22 cellular contexts compared by ENCODE assay signal in the genomic region with DNA sequence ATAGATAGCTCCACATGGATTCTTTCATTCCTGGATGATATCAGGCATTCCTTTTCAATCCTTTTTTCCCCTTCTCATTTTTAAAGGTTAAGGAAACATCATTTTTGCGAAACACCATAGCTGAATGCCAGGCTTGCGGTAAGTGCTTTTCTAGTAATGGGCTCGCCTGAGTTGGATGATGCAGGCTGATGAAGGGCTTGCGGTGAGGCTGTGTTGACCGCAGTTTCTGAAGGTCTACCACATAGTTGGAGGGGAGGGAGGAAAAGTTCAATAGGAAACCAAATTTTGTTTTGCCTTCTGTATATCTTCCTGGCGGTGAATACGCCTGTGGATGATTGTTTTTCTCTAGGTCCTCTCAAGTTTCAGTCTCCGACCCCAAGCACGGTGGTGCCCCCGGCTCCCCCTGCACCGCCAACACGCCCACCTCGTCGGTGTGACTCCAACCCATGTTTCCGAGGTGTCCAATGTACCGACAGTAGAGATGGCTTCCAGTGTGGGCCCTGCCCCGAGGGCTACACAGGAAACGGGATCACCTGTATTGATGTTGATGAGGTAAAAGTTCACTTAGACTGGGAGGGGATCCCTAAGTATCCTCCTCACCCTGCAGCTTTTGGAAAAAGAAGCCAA. TPM values are rescaled to one million over a fixed set of nuclear protein-coding genes. Genes with fewer than 3 reads are reported as not detected.
DNase-seq lines count a peak whose midpoint lies in the region; ATAC-seq and TF ChIP-seq lines count a peak whose summit lies in the region.
"Had no signal": no experiment of that assay in that cellular context is flagged by ENCODE, and none has a peak within 500 bp of the region (broad histone marks: within the 10 kb centered on the region; RNA-seq: fewer than 3 reads in every experiment).

No MANE protein-coding gene starts in this region.

- H3K79me1 ChIP-seq in neuronal stem cell (ENCODE audit: low read depth, low read length): no peaks in the 10 kb centered on the region

- H3K4me3 ChIP-seq in AG09309 (ENCODE audit: control insufficient read depth, low read depth, low read length) (peak overlapping the region; percentile 28), neuronal stem cell (ENCODE audit: low read length in 2 of 2) (no peak overlapping the region)
- H3K4me3 ChIP-seq in Jurkat, Clone E6-1 (ENCODE audit: low read length): no peak overlapping the region
- H3K4me3 ChIP-seq: BLaER1, GM12878, K562, SJSA1 had no signal

- H3K27me3 ChIP-seq in neuronal stem cell (ENCODE audit: control insufficient read depth in 3 of 3, insufficient read depth in 3 of 3, low read depth in 1 of 3, low read length in 3 of 3): no peaks in the 10 kb centered on the region
- H3K27me3 ChIP-seq: BLaER1, SJSA1 had no signal

- no peak overlapping the region for H2BK15ac ChIP-seq in neuronal stem cell (ENCODE audit: low read length)

- no peak overlapping the region for H3K27ac ChIP-seq in neuronal stem cell (replicated peaks; ENCODE audit: low read length)
- H3K27ac ChIP-seq: BLaER1, SJSA1 had no signal

- no peak overlapping the region for H2AFZ ChIP-seq in neuronal stem cell (ENCODE audit: low read length)

- no peak overlapping the region for H4K91ac ChIP-seq in neuronal stem cell (ENCODE audit: low read depth, low read length, poor library complexity)

- WGBS in neuronal stem cell (ENCODE audit: extremely low coverage in 2 of 2, insufficient read length in 2 of 2, insufficient replicate concordance in 1 of 2), 2 donors: no CpG with 5 or more reads among the region's 18 CpGs

- no peak overlapping the region for H3K27ac Mint-ChIP-seq in T-helper 17 cell
- peak overlapping the region in 1 of 10 donors; percentile 16 for H3K27ac Mint-ChIP-seq in naive thymus-derived CD8-positive, alpha-beta T cell
- H3K27ac Mint-ChIP-seq: CD4-positive, alpha-beta T cell had no signal

- no peaks in the 10 kb centered on the region for H3K4me1 Mint-ChIP-seq in T-helper 17 cell
- H3K4me1 Mint-ChIP-seq in naive thymus-derived CD8-positive, alpha-beta T cell: peaks cover 2 to 13% (median 9%) of the 10 kb centered on the region in 4 donors

- H3K36me3 ChIP-seq in neuronal stem cell (replicated peaks in 1 of 2; ENCODE audit: control insufficient read depth in 2 of 2, insufficient read depth in 2 of 2, low read length in 2 of 2): no peaks in the 10 kb centered on the region
- H3K36me3 ChIP-seq: BLaER1, SJSA1 had no signal

- H3K23ac ChIP-seq in neuronal stem cell (ENCODE audit: low read depth, low read length, poor library complexity): peak overlapping the region; percentile 65

- no peak overlapping the region for H2BK12ac ChIP-seq in neuronal stem cell (ENCODE audit: low read length)

- H3K27me3 Mint-ChIP-seq in T-helper 17 cell: no peaks in the 10 kb centered on the region
- H3K27me3 Mint-ChIP-seq in naive thymus-derived CD8-positive, alpha-beta T cell: no peaks in the 10 kb centered on the region
- H3K27me3 Mint-ChIP-seq: CD4-positive, alpha-beta T cell had no signal

- H3K9me3 Mint-ChIP-seq in naive thymus-derived CD8-positive, alpha-beta T cell: no peaks in the 10 kb centered on the region
- H3K9me3 Mint-ChIP-seq: CD4-positive, alpha-beta T cell had no signal

- no peaks in the 10 kb centered on the region for H3K4me1 ChIP-seq in neuronal stem cell (ENCODE audit: control insufficient read depth in 2 of 2, insufficient read depth in 1 of 2, low read depth in 1 of 2, low read length in 2 of 2)
- H3K4me1 ChIP-seq: SJSA1 had no signal

- H3K4me2 ChIP-seq in neuronal stem cell (ENCODE audit: insufficient read depth, low read length, poor library complexity, severe bottlenecking): no peak overlapping the region
- H3K4me2 ChIP-seq: BLaER1 had no signal

- POLR2A ChIA-PET in naive thymus-derived CD8-positive, alpha-beta T cell (lab: Charles Lee): no interaction called here

- no peak overlapping the region for H2BK120ac ChIP-seq in neuronal stem cell (ENCODE audit: low read depth, low read length)

- H3K4me3 Mint-ChIP-seq in T-helper 17 cell: peak overlapping the region; percentile 15
- no peak overlapping the region for H3K4me3 Mint-ChIP-seq in naive thymus-derived CD8-positive, alpha-beta T cell
- H3K4me3 Mint-ChIP-seq: CD4-positive, alpha-beta T cell had no signal

- H3K9me3 ChIP-seq in T-helper 17 cell (ENCODE audit: control insufficient read depth, low read length, poor library complexity, severe bottlenecking) (no peaks in the 10 kb centered on the region), neuronal stem cell (replicated peaks in 1 of 2; ENCODE audit: control insufficient read depth in 2 of 2, insufficient read depth in 1 of 2, low read depth in 1 of 2, low read length in 2 of 2) (peaks cover 0 to 2% of the 10 kb centered on the region in 2 donors)
- H3K9me3 ChIP-seq: BLaER1, SJSA1 had no signal

- H2BK5ac ChIP-seq in neuronal stem cell (ENCODE audit: low read length): no peak overlapping the region

- DNase-seq in AG09309 (ENCODE audit: low read depth) (peak; percentile 88), T-helper 17 cell (no peak), neuronal stem cell (ENCODE audit: low spot score) (no peak), NCI-H82 treated with DMSO at 0.1 percent for 48 hours (lab: John Stamatoyannopoulos, UW; ENCODE audit: unreplicated experiment) (no peak)
- DNase-seq in Jurkat, Clone E6-1 (ENCODE audit: low read depth, low spot score): peak; percentile 88
- DNase-seq in naive thymus-derived CD8-positive, alpha-beta T cell: no peak
- DNase-seq: CD4-positive, alpha-beta T cell; COR-L47; DMS79 treated with DMSO at 0.1 percent for 48 hours; H7; MM.1S; NCI-H1092; NCI-H1436; NCI-H1930; NCI-H510A; OCI-M1 had no signal

- no peak overlapping the region for H3K4ac ChIP-seq in neuronal stem cell (ENCODE audit: low read length)

- H3K18ac ChIP-seq in neuronal stem cell (ENCODE audit: low read length): no peak overlapping the region

- no peaks in the 10 kb centered on the region for H3K36me3 Mint-ChIP-seq in T-helper 17 cell (ENCODE audit: low read depth)
- H3K36me3 Mint-ChIP-seq in naive thymus-derived CD8-positive, alpha-beta T cell: peaks cover 0 to 17% (median 6%) of the 10 kb centered on the region in 3 donors

- no peak for TF ChIP-seq CTCF in AG09309 (IDR thresholded peaks at IDR 0.05; ENCODE audit: control insufficient read depth, insufficient read depth, low read depth, low read length, missing control alignments)

- no peak overlapping the region for H3K9ac ChIP-seq in neuronal stem cell (ENCODE audit: low read depth, low read length, poor library complexity)
- H3K9ac ChIP-seq: BLaER1 had no signal

- H2AK5ac ChIP-seq in neuronal stem cell (ENCODE audit: low read depth, low read length): peak overlapping the region; percentile 56

- no peak overlapping the region for H3K14ac ChIP-seq in neuronal stem cell (ENCODE audit: low read length)

- ATAC-seq in T-helper 17 cell (no peak), HG02623 (IDR thresholded peaks at IDR 0.05; ENCODE audit: unreplicated experiment) (no peak)
- ATAC-seq in naive thymus-derived CD8-positive, alpha-beta T cell: no peak
- ATAC-seq: GM12878, K562, Right ventricle myocardium inferior had no signal

- no peak overlapping the region for H4K8ac ChIP-seq in neuronal stem cell (ENCODE audit: low read depth, low read length)

RNA-seq across cellular contexts. Expression of gene THBS4, which starts 24.3 kb away (rescaled TPM):
- not detected for polyA plus RNA-seq in Jurkat, Clone E6-1 (2012; ENCODE audit: insufficient read depth, insufficient read length)
- total RNA-seq in T-helper 17 cell: under 1 TPM; 0.21 to 0.94 TPM
- polyA plus RNA-seq in neuronal stem cell (2013, experiment 1 of 2): 14.2 TPM
- polyA plus RNA-seq in neuronal stem cell (2013, experiment 2 of 2): 15.3 TPM
- under 1 TPM in 1 of 2 experiments, not detected in 1; 0.52 TPM for total RNA-seq in naive thymus-derived CD8-positive, alpha-beta T cell
- polyA plus RNA-seq in naive thymus-derived CD8-positive, alpha-beta T cell: under 1 TPM in 1 of 3 donors, not detected in 2; 0.68 TPM
- total RNA-seq: K562 had no signal

Comparison
In these comparisons a context has a peak if more than half of its experiments do, and no peak if none do; other contexts are left out.
1. DNase-seq: peak in AG09309 (single experiment) and Jurkat, Clone E6-1 (single experiment); none in T-helper 17 cell (0 of 3), neuronal stem cell (single experiment), NCI-H82 treated with DMSO at 0.1 percent for 48 hours (single experiment) and naive thymus-derived CD8-positive, alpha-beta T cell (0 of 10).